ENCODE assay signal across 8 cellular contexts in genomic region chrX:118345401-118346257, GRCh38. TPM values are rescaled to one million over a fixed set of nuclear protein-coding genes. Genes with fewer than 3 reads are reported as not detected.
A peak's percentile ranks its signal among the peaks of the same experiment; 100 is the strongest.
DNase-seq lines count a peak whose midpoint lies in the region; ATAC-seq, FAIRE-seq and TF ChIP-seq lines count a peak whose summit lies in the region.

A gene with protein sequence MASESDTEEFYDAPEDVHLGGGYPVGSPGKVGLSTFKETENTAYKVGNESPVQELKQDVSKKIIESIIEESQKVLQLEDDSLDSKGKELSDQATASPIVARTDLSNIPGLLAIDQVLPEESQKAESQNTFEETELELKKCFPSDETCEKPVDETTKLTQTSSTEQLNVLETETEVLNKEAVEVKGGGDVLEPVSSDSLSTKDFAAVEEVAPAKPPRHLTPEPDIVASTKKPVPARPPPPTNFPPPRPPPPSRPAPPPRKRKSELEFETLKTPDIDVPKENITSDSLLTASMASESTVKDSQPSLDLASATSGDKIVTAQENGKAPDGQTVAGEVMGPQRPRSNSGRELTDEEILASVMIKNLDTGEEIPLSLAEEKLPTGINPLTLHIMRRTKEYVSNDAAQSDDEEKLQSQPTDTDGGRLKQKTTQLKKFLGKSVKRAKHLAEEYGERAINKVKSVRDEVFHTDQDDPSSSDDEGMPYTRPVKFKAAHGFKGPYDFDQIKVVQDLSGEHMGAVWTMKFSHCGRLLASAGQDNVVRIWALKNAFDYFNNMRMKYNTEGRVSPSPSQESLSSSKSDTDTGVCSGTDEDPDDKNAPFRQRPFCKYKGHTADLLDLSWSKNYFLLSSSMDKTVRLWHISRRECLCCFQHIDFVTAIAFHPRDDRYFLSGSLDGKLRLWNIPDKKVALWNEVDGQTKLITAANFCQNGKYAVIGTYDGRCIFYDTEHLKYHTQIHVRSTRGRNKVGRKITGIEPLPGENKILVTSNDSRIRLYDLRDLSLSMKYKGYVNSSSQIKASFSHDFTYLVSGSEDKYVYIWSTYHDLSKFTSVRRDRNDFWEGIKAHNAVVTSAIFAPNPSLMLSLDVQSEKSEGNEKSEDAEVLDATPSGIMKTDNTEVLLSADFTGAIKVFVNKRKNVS (plus strand): TSS chrX:118346106. CDS start chrX:118346504, 398 bp downstream.

- CTCF ChIA-PET in T-cell (lab: Charles Lee): interaction anchor here in 1 of 2 donors (0.7 kb wide), 1 partner anchor 153 kb away, joined by 3 read pairs; no protein-coding TSS in a partner anchor

- H3K9me3 ChIP-seq in cardiac muscle cell (ENCODE audit: low read depth) (no peaks in the 10 kb centered on the region), trophoblast cell (ENCODE audit: insufficient read depth, low read depth, low read length) (no peaks in the 10 kb centered on the region), transverse colon (no peaks in the 10 kb centered on the region)

- peak within 1 kb of the TSS; percentile 83 for H4K12ac ChIP-seq in trophoblast cell (ENCODE audit: low read depth, low read length)

- H2AFZ ChIP-seq in trophoblast cell (ENCODE audit: insufficient read depth, low read length, poor library complexity): peak within 1 kb of the TSS; percentile 68

- peaks cover 3% of the 10 kb centered on the region for H3K79me2 ChIP-seq in trophoblast cell (ENCODE audit: control insufficient read depth, insufficient read depth, low read length, poor library complexity)

- TF ChIP-seq CTCF in cardiac muscle cell (IDR thresholded peaks at IDR 0.05; ENCODE audit: low read depth, low read length): no peak
- no peak for TF ChIP-seq CTCF in transverse colon (IDR thresholded peaks at IDR 0.05)

- H3K4me2 ChIP-seq in trophoblast cell (ENCODE audit: low read length): peak within 1 kb of the TSS; percentile 82

- H3K23ac ChIP-seq in trophoblast cell (ENCODE audit: low read length): no peak within 1 kb of the TSS

- peak within 1 kb of the TSS; percentile 71 for H3K4ac ChIP-seq in trophoblast cell (ENCODE audit: low read depth, low read length)

- in situ Hi-C loops in transverse colon (cut with MboI; ENCODE audit: low pct_ligation_motif_present in 1 of 4, low pct_unique_long_range_greater_than_20kb in 1 of 4, low sequenced_read_pairs in 3 of 4): no loop called here

- FAIRE-seq in GM12891 (lab: Jason Lieb, UNC): peak; percentile 95

- peak within 1 kb of the TSS; percentile 35 for H3K27ac ChIP-seq in adipose tissue (ENCODE audit: low read depth, low read length)
- H3K27ac ChIP-seq in cardiac muscle cell: peak within 1 kb of the TSS; percentile 90
- peak within 1 kb of the TSS; percentile 97 for H3K27ac ChIP-seq in trophoblast cell (ENCODE audit: low read depth, low read length)
- peak within 1 kb of the TSS; percentile 93 to 97 (median 96) for H3K27ac ChIP-seq in transverse colon

- WGBS in adipose tissue, 3 donors: 0 to 33% (median 0%) methylated on average over 55 to 62 of the region's 62 CpGs
- no CpG with 5 or more reads among the region's 62 CpGs for WGBS in trophoblast cell (ENCODE audit: extremely low coverage, insufficient coverage, insufficient read length)
- WGBS in transverse colon (ENCODE audit: low coverage in 1 of 2), 2 donors: 53% methylated on average over 43 of the region's 62 CpGs; no CpG with 5 or more reads in 1 of the 2 donors

- peaks cover 33 to 37% (median 35%) of the 10 kb centered on the region in 3 donors for H3K4me1 Mint-ChIP-seq in T-cell

- H4K91ac ChIP-seq in trophoblast cell (ENCODE audit: low read depth, low read length): peak within 1 kb of the TSS; percentile 76

- intact Hi-C loops in transverse colon (cut with DNase I; ENCODE audit: low total_unique reads): no loop called here

- H3K27me3 Mint-ChIP-seq in T-cell: no peaks in the 10 kb centered on the region

- H2BK12ac ChIP-seq in trophoblast cell (ENCODE audit: low read length): peak within 1 kb of the TSS; percentile 58

- TF ChIP-seq EP300 in transverse colon (IDR thresholded peaks at IDR 0.05; ENCODE audit: low read depth): no peak

- TF ChIP-seq POLR2A in GM12891 (IDR thresholded peaks at IDR 0.05; ENCODE audit: low read depth, low read length) (peak; percentile 83), transverse colon (IDR thresholded peaks at IDR 0.05) (peak; percentile 83)

- H3K14ac ChIP-seq in trophoblast cell (ENCODE audit: low read length): peak within 1 kb of the TSS; percentile 73

- peak within 1 kb of the TSS; percentile 96 to 99 for H3K27ac Mint-ChIP-seq in T-cell

- peak within 1 kb of the TSS; percentile 46 for H3K18ac ChIP-seq in trophoblast cell (ENCODE audit: low read length)

- H2BK5ac ChIP-seq in trophoblast cell (ENCODE audit: low read depth, low read length, poor library complexity): peak within 1 kb of the TSS; percentile 69

- POLR2A ChIA-PET in T-cell (lab: Charles Lee): no interaction called here

- H3K27me3 ChIP-seq in cardiac muscle cell (no peaks in the 10 kb centered on the region), trophoblast cell (ENCODE audit: insufficient read depth, low read length) (no peaks in the 10 kb centered on the region), transverse colon (no peaks in the 10 kb centered on the region)

- H3K9me3 Mint-ChIP-seq in T-cell: no peaks in the 10 kb centered on the region

- DNase-seq in GM12891 (ENCODE audit: insufficient read length, low spot score) (peak; percentile 64), NCI-H1436 treated with DMSO at 0.1 percent for 48 hours (lab: John Stamatoyannopoulos, UW) (peak; percentile 88), T-cell (peak; percentile 82 to 95 (median 90)), cardiac muscle cell (ENCODE audit: low read depth in 1 of 2, low spot score in 1 of 2) (peak; percentile 94 to 96), trophoblast cell (peak; percentile 93 to 96), transverse colon (peak; percentile 95)

- H3K36me3 ChIP-seq in cardiac muscle cell (no peaks in the 10 kb centered on the region), trophoblast cell (ENCODE audit: control insufficient read depth in 1 of 2, insufficient read depth in 2 of 2, low read length in 2 of 2) (no peaks in the 10 kb centered on the region), transverse colon (no peaks in the 10 kb centered on the region)

- H4K8ac ChIP-seq in trophoblast cell (ENCODE audit: low read depth, low read length): peak within 1 kb of the TSS; percentile 82

- no peak within 1 kb of the TSS for H2AK5ac ChIP-seq in trophoblast cell (ENCODE audit: low read length)

- peak within 1 kb of the TSS; percentile 92 for H3K9ac ChIP-seq in trophoblast cell (ENCODE audit: low read length)

- peaks cover 2% of the 10 kb centered on the region for H3K4me1 ChIP-seq in cardiac muscle cell (ENCODE audit: low read depth)
- H3K4me1 ChIP-seq in trophoblast cell (ENCODE audit: control insufficient read depth in 1 of 2, insufficient read depth in 2 of 2, low read length in 2 of 2): no peaks in the 10 kb centered on the region
- peaks cover 0 to 19% (median 8%) of the 10 kb centered on the region in 4 donors for H3K4me1 ChIP-seq in transverse colon

- H3K4me3 Mint-ChIP-seq in T-cell: peak within 1 kb of the TSS; percentile 97 to 99 (median 98)

- ATAC-seq in HG02840 (IDR thresholded peaks at IDR 0.05; ENCODE audit: low FRiP score, unreplicated experiment) (peak; percentile 86), T-cell (replicated peaks in 1 of 4) (peak; percentile 88 to 93 (median 91))

- peaks cover 8% of the 10 kb centered on the region for H3K79me1 ChIP-seq in trophoblast cell (ENCODE audit: low read length)

- peak within 1 kb of the TSS; percentile 58 for H2BK120ac ChIP-seq in trophoblast cell (ENCODE audit: insufficient read depth, low read length, poor library complexity)

- peak within 1 kb of the TSS; percentile 69 for H3K4me3 ChIP-seq in cardiac muscle cell
- H3K4me3 ChIP-seq in trophoblast cell (ENCODE audit: low read depth, low read length): peak within 1 kb of the TSS; percentile 84
- H3K4me3 ChIP-seq in transverse colon: peak within 1 kb of the TSS; percentile 48 to 82 (median 66)

- H3K36me3 Mint-ChIP-seq in T-cell: no peaks in the 10 kb centered on the region

TF ChIP-seq in GM12891, 5 proteins besides CTCF, POLR2A, EP300 and RAD21:
- TF ChIP-seq POU2F2 (IDR thresholded peaks at IDR 0.05; ENCODE audit: low read depth, low read length): no peak
- TF ChIP-seq TAF1 (IDR thresholded peaks at IDR 0.05; ENCODE audit: low read depth, low read length): peak; percentile 41; the same call in 1 of the 2 replicates
- peak; percentile 73; the same call in 1 of the 2 replicates for TF ChIP-seq POLR2AphosphoS5 (IDR thresholded peaks at IDR 0.05; ENCODE audit: low read depth, low read length)
- TF ChIP-seq SPI1 (IDR thresholded peaks at IDR 0.05; ENCODE audit: low read depth, low read length): no peak
- no peak for TF ChIP-seq PAX5 (IDR thresholded peaks at IDR 0.05; ENCODE audit: insufficient read depth, low read length, severe bottlenecking)

RNA-seq across cellular contexts. Expression of the gene that starts here (rescaled TPM):
- polyA plus RNA-seq in GM12891 (2012; ENCODE audit: low read depth, missing spikeins): 5.1 TPM
- total RNA-seq in T-cell (10 to 100 TPM; 13.6 to 21.4 (median 19.0) TPM), cardiac muscle cell (15.2 and 15.9 TPM in 2 replicates), transverse colon (10 to 100 TPM; 10.8 to 31.2 (median 15.0) TPM)
- polyA plus RNA-seq in adipose tissue (1 to 10 TPM; 2.8 to 5.6 (median 5.5) TPM), cardiac muscle cell (11.9 and 18.6 TPM in 2 replicates)
- polyA plus RNA-seq in trophoblast cell (2013): 6.8 and 7.5 TPM in 2 replicates

Comparison
In these comparisons a context has a peak if more than half of its experiments do, and no peak if none do; other contexts are left out.
1. Peak in every context shown above with its lines: DNase-seq, ATAC-seq, H3K4me3 ChIP-seq and H3K27ac ChIP-seq.
2. H3K27ac ChIP-seq: peak in every context shown above with its lines; median percentile 97 in trophoblast cell; 96 in transverse colon; 90 in cardiac muscle cell; 35 in adipose tissue.